In genomic region chr17:21295036-21295952, GRCh38 we compare ENCODE assay signal across 11 cellular contexts. TPM values are rescaled to one million over a fixed set of nuclear protein-coding genes. Genes with fewer than 3 reads are reported as not detected.
DNase-seq lines count a peak whose midpoint lies in the region; ATAC-seq and TF ChIP-seq lines count a peak whose summit lies in the region.
"Had no signal": no experiment of that assay in that cellular context is flagged by ENCODE, and none has a peak within 500 bp of the region (broad histone marks: within the 10 kb centered on the region; RNA-seq: fewer than 3 reads in every experiment).

No MANE protein-coding gene starts in this region.

- H3K4me3 Mint-ChIP-seq in natural killer cell treated with Interleukin-12 subunit alpha and Interleukin-12 subunit beta and Interleukin-15 and Interleukin-18, amount 100 ng/mL, for 72 hours = no peak overlapping the region

- ATAC-seq in esophagus mucosa (peak; percentile 12), HG03135 (IDR thresholded peaks at IDR 0.05; ENCODE audit: unreplicated experiment) (no peak), GM21717 (IDR thresholded peaks at IDR 0.05; ENCODE audit: unreplicated experiment) (no peak), GM18907 (IDR thresholded peaks at IDR 0.05; ENCODE audit: unreplicated experiment) (no peak)
- no peak for ATAC-seq in natural killer cell treated with Interleukin-12 subunit alpha and Interleukin-12 subunit beta and Interleukin-15 and Interleukin-18, amount 100 ng/mL, for 72 hours

- no peaks in the 10 kb centered on the region for H3K36me3 Mint-ChIP-seq in natural killer cell treated with Interleukin-12 subunit alpha and Interleukin-12 subunit beta and Interleukin-15 and Interleukin-18, amount 100 ng/mL, for 72 hours

- no peak for TF ChIP-seq POLR2A in esophagus squamous epithelium (IDR thresholded peaks at IDR 0.05)

- DNase-seq in COLO668 (lab: John Stamatoyannopoulos, UW; ENCODE audit: unreplicated experiment) (peak; percentile 77), NCI-H2171 (lab: John Stamatoyannopoulos, UW) (peak; percentile 34), esophagus squamous epithelium (lab: John Stamatoyannopoulos, UW) (no peak)
- no peak for DNase-seq in natural killer cell treated with Interleukin-12 subunit alpha and Interleukin-12 subunit beta and Interleukin-15 and Interleukin-18, amount 100 ng/mL, for 72 hours (ENCODE audit: low spot score)
- DNase-seq: activated gamma-delta T cell treated with Interleukin-2 at 50 U/mL for 16 hours, hippocampal formation had no signal

- H3K9me3 ChIP-seq in esophagus squamous epithelium = no peaks in the 10 kb centered on the region
- H3K9me3 ChIP-seq: vagina had no signal

- no peak for TF ChIP-seq CTCF in esophagus squamous epithelium (IDR thresholded peaks at IDR 0.05)

- no peak overlapping the region for H3K4me3 ChIP-seq in esophagus squamous epithelium
- H3K4me3 ChIP-seq: vagina had no signal

- intact Hi-C loops in esophagus squamous epithelium (cut with DNase I) = loop anchor here (10.0 kb wide), 1 partner anchor 1230 kb away; no protein-coding TSS in a partner anchor

- peak overlapping the region; percentile 1 to 79 for H3K27ac Mint-ChIP-seq in natural killer cell treated with Interleukin-12 subunit alpha and Interleukin-12 subunit beta and Interleukin-15 and Interleukin-18, amount 100 ng/mL, for 72 hours

- H3K27me3 Mint-ChIP-seq in natural killer cell treated with Interleukin-12 subunit alpha and Interleukin-12 subunit beta and Interleukin-15 and Interleukin-18, amount 100 ng/mL, for 72 hours = no peaks in the 10 kb centered on the region

- H3K9me3 Mint-ChIP-seq in natural killer cell treated with Interleukin-12 subunit alpha and Interleukin-12 subunit beta and Interleukin-15 and Interleukin-18, amount 100 ng/mL, for 72 hours = peaks cover 3% of the 10 kb centered on the region

- WGBS in esophagus squamous epithelium, 2 donors = 66 to 69% methylated on average over 10 to 19 of the region's 19 CpGs

- H3K27ac ChIP-seq in esophagus squamous epithelium = no peak overlapping the region
- H3K27ac ChIP-seq: vagina had no signal

- peaks cover 0 to 49% (median 11%) of the 10 kb centered on the region in 3 donors for H3K4me1 ChIP-seq in esophagus squamous epithelium

- H3K4me1 Mint-ChIP-seq in natural killer cell treated with Interleukin-12 subunit alpha and Interleukin-12 subunit beta and Interleukin-15 and Interleukin-18, amount 100 ng/mL, for 72 hours (ENCODE audit: low read depth in 2 of 2) = peaks cover 16 to 50% of the 10 kb centered on the region in 2 donors

- H3K36me3 ChIP-seq in esophagus squamous epithelium = peaks cover 4 to 56% (median 15%) of the 10 kb centered on the region in 3 donors

- peaks cover 0 to 3% (median 0%) of the 10 kb centered on the region in 4 donors for H3K27me3 ChIP-seq in esophagus squamous epithelium
- H3K27me3 ChIP-seq: vagina had no signal

RNA-seq across cellular contexts. Expression of gene MAP2K3, which starts 10.8 kb away (rescaled TPM):
- total RNA-seq in esophagus mucosa (41.3 TPM), esophagus squamous epithelium (10 to 100 TPM; 24.1 to 53.6 (median 38.4) TPM)
- total RNA-seq in natural killer cell treated with Interleukin-12 subunit alpha and Interleukin-12 subunit beta and Interleukin-15 and Interleukin-18, amount 100 ng/mL, for 72 hours = 10 to 100 TPM; 92.9 to 98.3 TPM

RNA-seq across cellular contexts. Expression of gene NATD1, which starts 42.1 kb away (rescaled TPM):
- total RNA-seq in esophagus mucosa = 2.1 TPM
- total RNA-seq in natural killer cell treated with Interleukin-12 subunit alpha and Interleukin-12 subunit beta and Interleukin-15 and Interleukin-18, amount 100 ng/mL, for 72 hours = 1 to 10 TPM; 1.9 to 3.0 TPM
- 1 to 10 TPM; 2.4 to 5.1 (median 3.2) TPM for total RNA-seq in esophagus squamous epithelium

Comparison
In these comparisons a context has a peak if more than half of its experiments do, and no peak if none do; other contexts are left out.
1. DNase-seq: peak in COLO668 (single experiment) and NCI-H2171 (single experiment); none in natural killer cell treated with Interleukin-12 subunit alpha and Interleukin-12 subunit beta and Interleukin-15 and Interleukin-18, amount 100 ng/mL, for 72 hours (single experiment) and esophagus squamous epithelium (single experiment).